8 cellular contexts compared by ENCODE assay signal in the genomic region with DNA sequence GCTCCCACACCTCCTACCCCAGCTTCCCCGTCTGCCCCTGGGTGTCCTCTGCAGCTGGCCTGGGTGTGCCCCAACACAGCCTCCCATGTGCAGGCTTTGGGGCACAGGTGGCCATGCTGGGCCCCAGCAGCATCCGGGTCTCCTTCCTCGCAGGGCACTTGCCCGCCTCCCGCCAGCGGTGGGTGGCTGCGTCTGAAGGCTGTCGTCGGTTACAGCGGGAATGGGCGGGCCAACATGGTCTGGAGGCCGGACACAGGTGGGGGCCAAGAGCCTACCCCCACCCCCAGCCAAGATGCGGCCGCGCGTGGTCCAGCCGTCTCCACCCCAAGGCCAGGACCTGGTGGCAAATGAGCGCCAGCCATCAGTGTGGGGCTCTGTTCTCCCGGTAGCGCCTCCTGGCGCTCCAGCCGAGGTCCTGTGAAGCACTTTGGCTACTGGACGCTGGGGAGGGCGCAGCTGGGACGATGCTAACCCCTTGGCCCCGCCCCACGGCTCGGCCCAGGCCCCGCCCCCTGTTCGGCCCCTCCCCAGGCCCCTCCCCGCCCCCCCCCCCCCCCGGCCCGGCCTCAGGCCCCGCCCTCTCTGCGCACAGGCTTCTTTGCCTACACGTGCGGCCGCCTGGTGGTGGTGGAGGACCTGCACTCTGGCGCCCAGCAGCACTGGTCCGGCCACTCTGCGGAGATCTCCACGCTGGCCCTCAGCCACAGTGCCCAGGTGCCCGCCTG. TPM values are rescaled to one million over a fixed set of nuclear protein-coding genes. Genes with fewer than 3 reads are reported as not detected.
A peak's percentile ranks its signal among the peaks of the same experiment; 100 is the strongest.
DNase-seq lines count a peak whose midpoint lies in the region; ATAC-seq and TF ChIP-seq lines count a peak whose summit lies in the region.

No MANE protein-coding gene starts in this region.

- TF ChIP-seq CTCF in GM12874 (IDR thresholded peaks at IDR 0.05; ENCODE audit: insufficient read depth, low read depth, low read length) (peak; percentile 56), fibroblast of the aortic adventitia (IDR thresholded peaks at IDR 0.05; ENCODE audit: insufficient read depth, low read length) (peak; percentile 61), neural cell (IDR thresholded peaks at IDR 0.05; ENCODE audit: poor library complexity, severe bottlenecking) (peak; percentile 28), transverse colon (IDR thresholded peaks at IDR 0.05) (peak; percentile 52 to 69 (median 65))

- H3K27ac ChIP-seq in neural cell (ENCODE audit: low read length) (no peak overlapping the region), transverse colon (peak overlapping the region; percentile 56 to 85 (median 76))

- H2AFZ ChIP-seq in neural cell (ENCODE audit: low read depth, low read length), result no peak overlapping the region

- H3K9ac ChIP-seq in neural cell (ENCODE audit: low read length), result no peak overlapping the region

- H3K27me3 ChIP-seq in neural cell (ENCODE audit: insufficient read depth, low read depth, low read length) (no peaks in the 10 kb centered on the region), transverse colon (no peaks in the 10 kb centered on the region)

- H3K9me2 ChIP-seq in neural cell (ENCODE audit: insufficient read depth, low read length), result no peaks in the 10 kb centered on the region

- H3K4me2 ChIP-seq in neural cell (ENCODE audit: low read length), result no peak overlapping the region

- TF ChIP-seq EP300 in neural cell (conservative IDR thresholded peaks at IDR 0.05; ENCODE audit: poor library complexity, severe bottlenecking), result no peak
- TF ChIP-seq EP300 in transverse colon (IDR thresholded peaks at IDR 0.05; ENCODE audit: low read depth), result no peak

- TF ChIP-seq RAD21 in neural cell (conservative IDR thresholded peaks at IDR 0.05), result no peak

- intact Hi-C loops in transverse colon (cut with DNase I; ENCODE audit: low total_unique reads), result loop anchor here (5.0 kb wide), 1 partner anchor 83 kb away; no protein-coding TSS in a partner anchor

- DNase-seq in RPMI7951 (ENCODE audit: low read depth) (peak; percentile 53), fibroblast of the aortic adventitia (ENCODE audit: low read depth) (peak; percentile 89), transverse colon (peak; percentile 91), HPDE6-E6E7 (ENCODE audit: extremely low spot score) (no peak)
- DNase-seq in activated effector memory CD4-positive, alpha-beta T cell treated with Interleukin-2 at 50 U/mL for 16 hours, result peak; percentile 34

- peaks cover 10 to 16% (median 14%) of the 10 kb centered on the region in 4 donors for H3K4me1 ChIP-seq in transverse colon

- in situ Hi-C loops in transverse colon (cut with MboI; ENCODE audit: low pct_ligation_motif_present in 1 of 4, low pct_unique_long_range_greater_than_20kb in 1 of 4, low sequenced_read_pairs in 3 of 4), result no loop called here

- peak; percentile 14 for TF ChIP-seq POLR2A in transverse colon (IDR thresholded peaks at IDR 0.05)

- no peaks in the 10 kb centered on the region for H4K20me1 ChIP-seq in neural cell (ENCODE audit: insufficient read depth)

- H3K4me3 ChIP-seq in fibroblast of the aortic adventitia (ENCODE audit: low read depth, low read length) (no peak overlapping the region), neural cell (ENCODE audit: low read length) (no peak overlapping the region), transverse colon (peak overlapping the region in 2 of 4 donors; percentile 6 to 22)

- ATAC-seq in HG03175 (IDR thresholded peaks at IDR 0.05; ENCODE audit: unreplicated experiment), result peak; percentile 48

- H3K79me2 ChIP-seq in neural cell (replicated peaks; ENCODE audit: insufficient read depth, low read length), result no peaks in the 10 kb centered on the region

- WGBS in transverse colon (ENCODE audit: low coverage in 1 of 2), 2 donors, result 38% methylated on average over 10 of the region's 43 CpGs; no CpG with 5 or more reads in 1 of the 2 donors

- H3K36me3 ChIP-seq in neural cell (ENCODE audit: insufficient read depth, low read length), result no peaks in the 10 kb centered on the region
- H3K36me3 ChIP-seq in transverse colon, result no peaks in the 10 kb centered on the region

- no peaks in the 10 kb centered on the region for H3K9me3 ChIP-seq in neural cell (ENCODE audit: low read length)
- no peaks in the 10 kb centered on the region for H3K9me3 ChIP-seq in transverse colon

- H3F3A ChIP-seq in neural cell (ENCODE audit: insufficient read depth, low read length, poor library complexity, severe bottlenecking), result no peaks in the 10 kb centered on the region

TF ChIP-seq in neural cell, 6 proteins besides CTCF, POLR2A, EP300 and RAD21:
- no peak for TF ChIP-seq EZH2 (IDR thresholded peaks at IDR 0.05; ENCODE audit: borderline replicate concordance, insufficient read depth, low read length, poor library complexity, severe bottlenecking)
- no peak for TF ChIP-seq MXI1 (conservative IDR thresholded peaks at IDR 0.05; ENCODE audit: poor library complexity, severe bottlenecking)
- no peak for TF ChIP-seq TAF1 (IDR thresholded peaks at IDR 0.05; ENCODE audit: low read depth)
- no peak for TF ChIP-seq SMC3 (conservative IDR thresholded peaks at IDR 0.05; ENCODE audit: poor library complexity)
- TF ChIP-seq, protein P1, sequence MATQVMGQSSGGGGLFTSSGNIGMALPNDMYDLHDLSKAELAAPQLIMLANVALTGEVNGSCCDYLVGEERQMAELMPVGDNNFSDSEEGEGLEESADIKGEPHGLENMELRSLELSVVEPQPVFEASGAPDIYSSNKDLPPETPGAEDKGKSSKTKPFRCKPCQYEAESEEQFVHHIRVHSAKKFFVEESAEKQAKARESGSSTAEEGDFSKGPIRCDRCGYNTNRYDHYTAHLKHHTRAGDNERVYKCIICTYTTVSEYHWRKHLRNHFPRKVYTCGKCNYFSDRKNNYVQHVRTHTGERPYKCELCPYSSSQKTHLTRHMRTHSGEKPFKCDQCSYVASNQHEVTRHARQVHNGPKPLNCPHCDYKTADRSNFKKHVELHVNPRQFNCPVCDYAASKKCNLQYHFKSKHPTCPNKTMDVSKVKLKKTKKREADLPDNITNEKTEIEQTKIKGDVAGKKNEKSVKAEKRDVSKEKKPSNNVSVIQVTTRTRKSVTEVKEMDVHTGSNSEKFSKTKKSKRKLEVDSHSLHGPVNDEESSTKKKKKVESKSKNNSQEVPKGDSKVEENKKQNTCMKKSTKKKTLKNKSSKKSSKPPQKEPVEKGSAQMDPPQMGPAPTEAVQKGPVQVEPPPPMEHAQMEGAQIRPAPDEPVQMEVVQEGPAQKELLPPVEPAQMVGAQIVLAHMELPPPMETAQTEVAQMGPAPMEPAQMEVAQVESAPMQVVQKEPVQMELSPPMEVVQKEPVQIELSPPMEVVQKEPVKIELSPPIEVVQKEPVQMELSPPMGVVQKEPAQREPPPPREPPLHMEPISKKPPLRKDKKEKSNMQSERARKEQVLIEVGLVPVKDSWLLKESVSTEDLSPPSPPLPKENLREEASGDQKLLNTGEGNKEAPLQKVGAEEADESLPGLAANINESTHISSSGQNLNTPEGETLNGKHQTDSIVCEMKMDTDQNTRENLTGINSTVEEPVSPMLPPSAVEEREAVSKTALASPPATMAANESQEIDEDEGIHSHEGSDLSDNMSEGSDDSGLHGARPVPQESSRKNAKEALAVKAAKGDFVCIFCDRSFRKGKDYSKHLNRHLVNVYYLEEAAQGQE (IDR thresholded peaks at IDR 0.05; ENCODE audit: borderline replicate concordance), result no peak
- TF ChIP-seq POLR2AphosphoS5 (IDR thresholded peaks at IDR 0.05), result no peak
TF ChIP-seq in neural cell: peak in this region for 0.

RNA-seq across cellular contexts. Expression of a gene that starts 7.3 kb away (rescaled TPM):
- total RNA-seq in RPMI7951 (2014; rRNA removed; shearing (Covaris generic)), result 23.7 and 24.2 TPM in 2 replicates
- total RNA-seq in fibroblast of the aortic adventitia (ENCODE audit: low replicate concordance) (24.4 and 34.5 TPM in 2 replicates), transverse colon (100 to 1,000 TPM; 133 to 386 (median 259) TPM)
- 132 and 192 TPM in 2 replicates for polyA plus RNA-seq in neural cell
- polyA minus RNA-seq in neural cell, result 42.5 and 55.3 TPM in 2 replicates

RNA-seq across cellular contexts. Expression of a gene that starts 11.5 kb away (rescaled TPM):
- total RNA-seq in RPMI7951 (2014; rRNA removed; shearing (Covaris generic)), result 5.6 and 7.3 TPM in 2 replicates
- total RNA-seq in fibroblast of the aortic adventitia (ENCODE audit: low replicate concordance) (12.7 and 25.0 TPM in 2 replicates), transverse colon (100 to 1,000 TPM in 2 of 4 donors, 10 to 100 TPM in 2; 23.0 to 166 (median 90.2) TPM)
- polyA plus RNA-seq in neural cell, result 30.0 and 32.1 TPM in 2 replicates
- polyA minus RNA-seq in neural cell, result 11.0 and 12.6 TPM in 2 replicates

RNA-seq across cellular contexts. Expression of a gene that starts 14.8 kb away (rescaled TPM):
- total RNA-seq in RPMI7951 (2014; rRNA removed; shearing (Covaris generic)), result 0.72 TPM in 1 of 2 replicates, not detected in the other
- 1.6 and 3.2 TPM in 2 replicates for total RNA-seq in fibroblast of the aortic adventitia (ENCODE audit: low replicate concordance)
- polyA plus RNA-seq in neural cell, result 7.2 and 10.8 TPM in 2 replicates
- polyA minus RNA-seq in neural cell, result 0.97 and 1.3 TPM in 2 replicates
- total RNA-seq in transverse colon, result 10 to 100 TPM in 2 of 4 donors, 1 to 10 TPM in 2; 1.8 to 39.3 (median 8.1) TPM

RNA-seq across cellular contexts. Expression of a gene that starts 19.0 kb away (rescaled TPM):
- total RNA-seq in RPMI7951 (2014; rRNA removed; shearing (Covaris generic)), result 18.6 and 21.3 TPM in 2 replicates
- 13.3 and 22.4 TPM in 2 replicates for total RNA-seq in fibroblast of the aortic adventitia (ENCODE audit: low replicate concordance)
- 29.1 and 54.1 TPM in 2 replicates for polyA plus RNA-seq in neural cell
- polyA minus RNA-seq in neural cell, result 8.1 and 11.0 TPM in 2 replicates
- total RNA-seq in transverse colon, result 100 to 1,000 TPM; 158 to 267 (median 211) TPM

RNA-seq across cellular contexts. Expression of a gene that starts 19.6 kb away (rescaled TPM):
- 136 and 183 TPM in 2 replicates for total RNA-seq in RPMI7951 (2014; rRNA removed; shearing (Covaris generic))
- total RNA-seq in fibroblast of the aortic adventitia (ENCODE audit: low replicate concordance), result 88.9 and 112 TPM in 2 replicates
- 120 and 151 TPM in 2 replicates for polyA plus RNA-seq in neural cell
- 60.4 and 67.1 TPM in 2 replicates for polyA minus RNA-seq in neural cell
- 100 to 1,000 TPM in 3 of 4 donors, 10 to 100 TPM in 1; 51.9 to 190 (median 134) TPM for total RNA-seq in transverse colon
